Comparison of ENCODE assay signal across 8 cellular contexts in the genomic region with DNA sequence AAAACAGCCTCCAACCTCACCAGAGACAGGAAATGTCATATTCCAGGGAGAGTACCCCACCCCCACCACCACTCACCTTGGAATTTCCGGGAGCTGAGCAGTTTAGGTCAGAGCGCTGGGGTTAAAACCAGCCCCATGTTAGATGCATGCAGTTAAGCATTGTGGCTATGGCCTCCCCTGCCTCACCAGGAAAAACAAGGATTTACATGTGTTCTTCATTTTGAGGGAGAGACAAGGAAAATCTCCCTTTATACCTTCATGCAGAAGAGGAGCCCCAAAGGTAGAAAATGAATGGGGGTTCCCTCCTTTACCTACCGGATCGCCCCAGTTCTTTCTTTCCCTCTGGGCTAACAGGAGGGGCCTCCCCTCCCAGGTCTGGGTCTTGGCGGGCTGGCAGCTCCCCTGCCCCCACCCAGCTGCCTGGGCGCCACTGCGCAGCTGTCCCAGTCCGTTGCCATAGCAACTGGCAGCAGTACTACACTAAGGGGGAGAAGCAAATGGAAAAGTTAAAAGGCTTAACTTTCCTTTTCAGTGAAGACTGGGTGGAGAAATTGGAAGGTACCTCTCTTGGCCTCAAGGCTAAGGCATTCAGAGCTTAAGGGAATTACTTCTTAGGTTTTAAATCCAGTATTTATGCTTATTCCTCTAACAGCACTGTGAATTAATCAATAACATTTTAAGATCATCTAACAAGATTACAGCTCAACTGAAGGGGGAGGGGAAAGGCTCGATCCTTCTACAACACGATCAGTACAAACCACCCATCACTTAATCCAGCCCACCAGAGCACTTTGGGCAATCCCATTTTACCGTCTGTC. TPM values are rescaled to one million over a fixed set of nuclear protein-coding genes. Genes with fewer than 3 reads are reported as not detected.
DNase-seq lines count a peak whose midpoint lies in the region; ATAC-seq and TF ChIP-seq lines count a peak whose summit lies in the region.

No MANE protein-coding gene starts in this region.

- H3K27ac ChIP-seq in AG04450 (ENCODE audit: low read depth, low read length) (peak overlapping the region; percentile 90), thyroid gland (peak overlapping the region; percentile 72 to 91 (median 77))

- peak overlapping the region; percentile 79 for H3K27ac Mint-ChIP-seq in activated T-helper 2 cell treated with anti-CD3 and anti-CD28 coated beads, Interferon-gamma antibody, Interleukin-2, Interleukin-4, amounts not matched to agents 10 μg/mL and 5 μg/mL and 100 μg/mL, durations not matched to agents 14 hours and 24 hours and 36 hours
- H3K27ac Mint-ChIP-seq in naive B cell = peak overlapping the region; percentile 89 to 97 (median 91)

- H3K4me3 ChIP-seq in AG04450 (ENCODE audit: low read depth, low read length) (peak overlapping the region; percentile 39), NT2/D1 (ENCODE audit: insufficient read length, low read depth) (peak overlapping the region; percentile 35), fibroblast of the aortic adventitia (ENCODE audit: low read depth, low read length) (peak overlapping the region; percentile 57), thyroid gland (replicated peaks in 1 of 3) (peak overlapping the region in 2 of 3 donors; percentile 12 to 27)

- H3K4me1 ChIP-seq in NT2/D1 (ENCODE audit: insufficient read depth, insufficient read length) (peaks cover 3% of the 10 kb centered on the region), thyroid gland (peaks cover 45 to 62% of the 10 kb centered on the region in 2 donors)

- peak overlapping the region; percentile 85 for H3K9ac ChIP-seq in NT2/D1 (ENCODE audit: insufficient read length, low read depth)

- no peaks in the 10 kb centered on the region for H3K27me3 Mint-ChIP-seq in activated T-helper 2 cell treated with anti-CD3 and anti-CD28 coated beads, Interferon-gamma antibody, Interleukin-2, Interleukin-4, amounts not matched to agents 10 μg/mL and 5 μg/mL and 100 μg/mL, durations not matched to agents 14 hours and 24 hours and 36 hours (ENCODE audit: low read depth)
- no peaks in the 10 kb centered on the region for H3K27me3 Mint-ChIP-seq in naive B cell

- no peaks in the 10 kb centered on the region for H3K9me3 ChIP-seq in AG04450 (ENCODE audit: control insufficient read depth, insufficient read depth, low read length)
- H3K9me3 ChIP-seq in NT2/D1 (ENCODE audit: insufficient read depth, low read length) = no peaks in the 10 kb centered on the region
- no peaks in the 10 kb centered on the region for H3K9me3 ChIP-seq in thyroid gland

- TF ChIP-seq CTCF in AG04450 (IDR thresholded peaks at IDR 0.05; ENCODE audit: low read depth, low read length) (no peak), fibroblast of the aortic adventitia (IDR thresholded peaks at IDR 0.05; ENCODE audit: insufficient read depth, low read length) (no peak), thyroid gland (IDR thresholded peaks at IDR 0.05) (no peak)

- TF ChIP-seq POLR2A in thyroid gland (IDR thresholded peaks at IDR 0.05) = peak in 1 of 2 donors; percentile 64

- peaks cover 42% of the 10 kb centered on the region for H3K36me3 Mint-ChIP-seq in activated T-helper 2 cell treated with anti-CD3 and anti-CD28 coated beads, Interferon-gamma antibody, Interleukin-2, Interleukin-4, amounts not matched to agents 10 μg/mL and 5 μg/mL and 100 μg/mL, durations not matched to agents 14 hours and 24 hours and 36 hours (ENCODE audit: low read depth)
- H3K36me3 Mint-ChIP-seq in naive B cell = peaks cover 0 to 4% of the 10 kb centered on the region in 2 donors

- DNase-seq in AG04450 (ENCODE audit: low read depth, low spot score) (peak; percentile 63), NT2/D1 (ENCODE audit: low read depth, low spot score) (peak; percentile 96), fibroblast of the aortic adventitia (ENCODE audit: low read depth) (peak; percentile 88), naive B cell (peak; percentile 67), thyroid gland (peak; percentile 87 to 88)
- no peak for DNase-seq in activated T-helper 2 cell treated with anti-CD3 and anti-CD28 coated beads, Interferon-gamma antibody, Interleukin-2, Interleukin-4, amounts not matched to agents 10 μg/mL and 5 μg/mL and 100 μg/mL, durations not matched to agents 14 hours and 24 hours and 36 hours (ENCODE audit: low spot score)

- WGBS in thyroid gland, 2 donors = 5 to 7% methylated on average over 11 of the region's 11 CpGs

- CTCF ChIA-PET in AG04450 (lab: Charles Lee) = interaction anchor here (0.6 to 4.0 kb wide), 10 partner anchors 8 to 120 kb away, joined by 3 to 25 read pairs (median 6); partner anchors contain the start of genes COPZ1 and NFE2

- no peaks in the 10 kb centered on the region for H3K9me3 Mint-ChIP-seq in activated T-helper 2 cell treated with anti-CD3 and anti-CD28 coated beads, Interferon-gamma antibody, Interleukin-2, Interleukin-4, amounts not matched to agents 10 μg/mL and 5 μg/mL and 100 μg/mL, durations not matched to agents 14 hours and 24 hours and 36 hours
- H3K9me3 Mint-ChIP-seq in naive B cell = no peaks in the 10 kb centered on the region

- ATAC-seq in GM18907 (IDR thresholded peaks at IDR 0.05; ENCODE audit: unreplicated experiment) = peak; percentile 83
- ATAC-seq in HG03571 (IDR thresholded peaks at IDR 0.05; ENCODE audit: unreplicated experiment) = peak; percentile 51
- ATAC-seq in naive B cell (ENCODE audit: low read depth in 2 of 2) = peak; percentile 94

- H3K36me3 ChIP-seq in NT2/D1 (ENCODE audit: insufficient read depth, insufficient read length, low read length) (peaks cover 28% of the 10 kb centered on the region), thyroid gland (peaks cover 0 to 3% of the 10 kb centered on the region in 2 donors)

- H3K27me3 ChIP-seq in AG04450 (ENCODE audit: control insufficient read depth, insufficient read depth, low read length) (no peaks in the 10 kb centered on the region), NT2/D1 (ENCODE audit: insufficient read depth, insufficient read length) (no peaks in the 10 kb centered on the region), thyroid gland (no peaks in the 10 kb centered on the region)

- POLR2A ChIA-PET in AG04450 (lab: Yijun Ruan, JAX) = interaction anchor here (0.6 to 2.3 kb wide), 5 partner anchors 21 to 100 kb away, joined by 3 to 36 read pairs (median 5); partner anchors contain the start of genes CBX5 and HNRNPA1

- H3K4me3 Mint-ChIP-seq in activated T-helper 2 cell treated with anti-CD3 and anti-CD28 coated beads, Interferon-gamma antibody, Interleukin-2, Interleukin-4, amounts not matched to agents 10 μg/mL and 5 μg/mL and 100 μg/mL, durations not matched to agents 14 hours and 24 hours and 36 hours (ENCODE audit: low read depth) = peak overlapping the region; percentile 52
- peak overlapping the region; percentile 76 to 90 (median 84) for H3K4me3 Mint-ChIP-seq in naive B cell

- H3K4me1 Mint-ChIP-seq in activated T-helper 2 cell treated with anti-CD3 and anti-CD28 coated beads, Interferon-gamma antibody, Interleukin-2, Interleukin-4, amounts not matched to agents 10 μg/mL and 5 μg/mL and 100 μg/mL, durations not matched to agents 14 hours and 24 hours and 36 hours (ENCODE audit: low read depth) = peaks cover 29% of the 10 kb centered on the region
- peaks cover 16 to 28% (median 21%) of the 10 kb centered on the region in 3 donors for H3K4me1 Mint-ChIP-seq in naive B cell

- intact Hi-C loops in activated T-helper 2 cell treated with anti-CD3 and anti-CD28 coated beads, Interferon-gamma antibody, Interleukin-2, Interleukin-4, amounts not matched to agents 10 μg/mL and 5 μg/mL and 100 μg/mL, durations not matched to agents 14 hours and 24 hours and 36 hours (cut with micrococcal nuclease) = no loop called here
- intact Hi-C loops in thyroid gland (cut with DNase I) = loop anchor here (10.0 kb wide), 1 partner anchor 105 kb away; the partner anchor contains the start of gene GPR84

RNA-seq across cellular contexts. Expression of gene CBX5, which starts 20.5 kb away (rescaled TPM):
- polyA plus RNA-seq in AG04450 (2011; rRNA removed) (49.0 and 62.3 TPM in 2 replicates), naive B cell (ENCODE audit: low read depth in 6 of 6) (10 to 100 TPM; 12.3 to 31.8 (median 24.1) TPM)
- 57.1 and 101 TPM in 2 replicates for polyA minus RNA-seq in AG04450 (2011; rRNA and poly(A)+ RNA removed)
- 98.1 and 100 TPM in 2 replicates for total RNA-seq in activated T-helper 2 cell treated with anti-CD3 and anti-CD28 coated beads, Interferon-gamma antibody, Interleukin-2, Interleukin-4, amounts not matched to agents 10 μg/mL and 5 μg/mL and 100 μg/mL, durations not matched to agents 14 hours and 24 hours and 36 hours
- total RNA-seq in fibroblast of the aortic adventitia (ENCODE audit: low replicate concordance) (38.3 and 114 TPM in 2 replicates), thyroid gland (10 to 100 TPM; 56.2 to 97.4 (median 87.1) TPM)

RNA-seq across cellular contexts. Expression of gene HNRNPA1, which starts 21.1 kb away (rescaled TPM):
- polyA plus RNA-seq in AG04450 (2011; rRNA removed) = 741 and 845 TPM in 2 replicates
- 1,089 and 1,312 TPM in 2 replicates for polyA minus RNA-seq in AG04450 (2011; rRNA and poly(A)+ RNA removed)
- total RNA-seq in activated T-helper 2 cell treated with anti-CD3 and anti-CD28 coated beads, Interferon-gamma antibody, Interleukin-2, Interleukin-4, amounts not matched to agents 10 μg/mL and 5 μg/mL and 100 μg/mL, durations not matched to agents 14 hours and 24 hours and 36 hours = 1,977 and 2,036 TPM in 2 replicates
- total RNA-seq in fibroblast of the aortic adventitia (ENCODE audit: low replicate concordance) = 435 and 902 TPM in 2 replicates
- 100 to 1,000 TPM; 658 to 830 (median 791) TPM for polyA plus RNA-seq in naive B cell (ENCODE audit: low read depth in 6 of 6)
- 100 to 1,000 TPM; 298 to 519 (median 435) TPM for total RNA-seq in thyroid gland

RNA-seq across cellular contexts. Expression of gene NFE2, which starts 41.4 kb away (rescaled TPM):
- polyA plus RNA-seq in AG04450 (2011; rRNA removed) = 0.25 and 0.37 TPM in 2 replicates
- polyA minus RNA-seq in AG04450 (2011; rRNA and poly(A)+ RNA removed) = 0.30 and 0.41 TPM in 2 replicates
- total RNA-seq in activated T-helper 2 cell treated with anti-CD3 and anti-CD28 coated beads, Interferon-gamma antibody, Interleukin-2, Interleukin-4, amounts not matched to agents 10 μg/mL and 5 μg/mL and 100 μg/mL, durations not matched to agents 14 hours and 24 hours and 36 hours = not detected in 2 replicates
- total RNA-seq in fibroblast of the aortic adventitia (ENCODE audit: low replicate concordance) = 1.2 TPM in 1 of 2 replicates, not detected in the other
- polyA plus RNA-seq in naive B cell (ENCODE audit: low read depth in 6 of 6) = 1 to 10 TPM in 3 of 6 donors, under 1 TPM in 2, not detected in 1; 0.51 to 3.6 (median 1.5) TPM
- 1 to 10 TPM in 1 of 4 donors, under 1 TPM in 3; 0.56 to 1.7 (median 0.61) TPM for total RNA-seq in thyroid gland
